ENCODE assay signal across 1 cellular context in genomic region chr5:135457424-135458071, GRCh38.
TF ChIP-seq lines count a peak whose summit lies in the region.

No MANE protein-coding gene starts in this region.

TF ChIP-seq in H1, 55 proteins besides CTCF, POLR2A, EP300 and RAD21 (continued from another document):
- TF ChIP-seq MAX (IDR thresholded peaks at IDR 0.05) (peak; percentile 41; the same call in 1 of the 2 replicates), EGR1 (IDR thresholded peaks at IDR 0.05; ENCODE audit: borderline replicate concordance, low read depth, low read length) (no peak), FOSL1 (IDR thresholded peaks at IDR 0.05; ENCODE audit: insufficient read depth, low read depth, low read length) (no peak)
TF ChIP-seq in H1: peak in this region for 3.
